In genomic region chr1:43358121-43358745, GRCh38 we compare ENCODE assay signal across 1 cellular context.
TF ChIP-seq lines count a peak whose summit lies in the region.

No MANE protein-coding gene starts in this region.

TF ChIP-seq in HepG2, 621 proteins besides CTCF, POLR2A, EP300 and RAD21 (continued from another document and continues in another):
- no peak for TF ChIP-seq SNAPC4 (CRISPR knock-in tag; IDR thresholded peaks at IDR 0.05)
- 0 out of 2 replicates have a peak, but pooled peaks have one; percentile 35 for TF ChIP-seq JUN (CRISPR knock-in tag; IDR thresholded peaks at IDR 0.05)
- TF ChIP-seq GTF2F1 (IDR thresholded peaks at IDR 0.05; ENCODE audit: low read length) = no peak
- TF ChIP-seq SMC3 (IDR thresholded peaks at IDR 0.05; ENCODE audit: low read length) = peak; percentile 44; the same call in 1 of the 2 replicates
- peak; percentile 44; the same call in 1 of the 2 replicates for TF ChIP-seq ZNF777 (CRISPR knock-in tag; IDR thresholded peaks at IDR 0.05)
- peak; percentile 57 for TF ChIP-seq UBTF (CRISPR knock-in tag; IDR thresholded peaks at IDR 0.05)
- TF ChIP-seq PHF8 (CRISPR knock-in tag; IDR thresholded peaks at IDR 0.05) = peak; percentile 70
- TF ChIP-seq YEATS4 (CRISPR knock-in tag; IDR thresholded peaks at IDR 0.05; ENCODE audit: borderline replicate concordance) = peak; percentile 39; the same call in 1 of the 2 replicates
- TF ChIP-seq SRY (CRISPR knock-in tag; IDR thresholded peaks at IDR 0.05) = peak; percentile 4; the same call in 1 of the 2 replicates
- TF ChIP-seq ZNF33A (CRISPR knock-in tag; IDR thresholded peaks at IDR 0.05; ENCODE audit: borderline replicate concordance) = 0 out of 2 replicates have a peak, but pooled peaks have one; percentile 53
- TF ChIP-seq POLR2AphosphoS2 (IDR thresholded peaks at IDR 0.05; ENCODE audit: low read depth, low read length) = no peak
- 0 out of 2 replicates have a peak, but pooled peaks have one; percentile 8 for TF ChIP-seq ERF (CRISPR knock-in tag; IDR thresholded peaks at IDR 0.05)
- TF ChIP-seq ZFP90 (CRISPR knock-in tag; IDR thresholded peaks at IDR 0.05; ENCODE audit: borderline replicate concordance) = 0 out of 2 replicates have a peak, but pooled peaks have one; percentile 56
- TF ChIP-seq NR3C1 (CRISPR knock-in tag; IDR thresholded peaks at IDR 0.05) = no peak
- TF ChIP-seq KLF12 (CRISPR knock-in tag; IDR thresholded peaks at IDR 0.05; ENCODE audit: borderline replicate concordance) = peak; percentile 82; the same call in 1 of the 2 replicates
- no peak for TF ChIP-seq NFYB (CRISPR knock-in tag; IDR thresholded peaks at IDR 0.05)
- TF ChIP-seq ZFY (CRISPR knock-in tag; IDR thresholded peaks at IDR 0.05) = peak; percentile 73
- TF ChIP-seq ZNF224 (CRISPR knock-in tag; IDR thresholded peaks at IDR 0.05) = 0 out of 2 replicates have a peak, but pooled peaks have one; percentile 53
- TF ChIP-seq ETV5 (CRISPR knock-in tag; IDR thresholded peaks at IDR 0.05; ENCODE audit: borderline replicate concordance) = no peak
- TF ChIP-seq HOXA5 (CRISPR knock-in tag; IDR thresholded peaks at IDR 0.05) = peak; percentile 25; the same call in 1 of the 2 replicates
- no peak for TF ChIP-seq ZNF646 (CRISPR knock-in tag; IDR thresholded peaks at IDR 0.05)
- no peak for TF ChIP-seq TBL1XR1 (IDR thresholded peaks at IDR 0.05; ENCODE audit: borderline replicate concordance, low read length, partially characterized antibody)
- 0 out of 2 replicates have a peak, but pooled peaks have one; percentile 36 for TF ChIP-seq HOXD1 (CRISPR knock-in tag; IDR thresholded peaks at IDR 0.05)
- TF ChIP-seq ZBTB25 (CRISPR knock-in tag; IDR thresholded peaks at IDR 0.05) = 0 out of 2 replicates have a peak, but pooled peaks have one; percentile 6
- 0 out of 2 replicates have a peak, but pooled peaks have one; percentile 24 for TF ChIP-seq ZNF264 (CRISPR knock-in tag; IDR thresholded peaks at IDR 0.05)
- no peak for TF ChIP-seq PLRG1 (conservative IDR thresholded peaks at IDR 0.05)
- TF ChIP-seq ZNF879 (CRISPR knock-in tag; IDR thresholded peaks at IDR 0.05) = no peak
- TF ChIP-seq ZSCAN29 (CRISPR knock-in tag; conservative IDR thresholded peaks at IDR 0.05) = no peak
- 0 out of 2 replicates have a peak, but pooled peaks have one; percentile 17 for TF ChIP-seq FOXJ3 (CRISPR knock-in tag; IDR thresholded peaks at IDR 0.05; ENCODE audit: borderline replicate concordance)
- TF ChIP-seq ZNF609 (CRISPR knock-in tag; IDR thresholded peaks at IDR 0.05; ENCODE audit: borderline replicate concordance) = no peak
- 0 out of 2 replicates have a peak, but pooled peaks have one; percentile 80 for TF ChIP-seq ZNF766 (CRISPR knock-in tag; IDR thresholded peaks at IDR 0.05; ENCODE audit: borderline replicate concordance)
- no peak for TF ChIP-seq ATF3 (CRISPR knock-in tag; IDR thresholded peaks at IDR 0.05)
- TF ChIP-seq ZFP82 (CRISPR knock-in tag; IDR thresholded peaks at IDR 0.05; ENCODE audit: borderline replicate concordance) = no peak
- no peak for TF ChIP-seq ZBTB42 (CRISPR knock-in tag; IDR thresholded peaks at IDR 0.05)
- TF ChIP-seq ZNF839 (CRISPR knock-in tag; IDR thresholded peaks at IDR 0.05; ENCODE audit: borderline replicate concordance) = 0 out of 2 replicates have a peak, but pooled peaks have one; percentile 3
